ENCODE assay signal across 8 cellular contexts in the genomic region with DNA sequence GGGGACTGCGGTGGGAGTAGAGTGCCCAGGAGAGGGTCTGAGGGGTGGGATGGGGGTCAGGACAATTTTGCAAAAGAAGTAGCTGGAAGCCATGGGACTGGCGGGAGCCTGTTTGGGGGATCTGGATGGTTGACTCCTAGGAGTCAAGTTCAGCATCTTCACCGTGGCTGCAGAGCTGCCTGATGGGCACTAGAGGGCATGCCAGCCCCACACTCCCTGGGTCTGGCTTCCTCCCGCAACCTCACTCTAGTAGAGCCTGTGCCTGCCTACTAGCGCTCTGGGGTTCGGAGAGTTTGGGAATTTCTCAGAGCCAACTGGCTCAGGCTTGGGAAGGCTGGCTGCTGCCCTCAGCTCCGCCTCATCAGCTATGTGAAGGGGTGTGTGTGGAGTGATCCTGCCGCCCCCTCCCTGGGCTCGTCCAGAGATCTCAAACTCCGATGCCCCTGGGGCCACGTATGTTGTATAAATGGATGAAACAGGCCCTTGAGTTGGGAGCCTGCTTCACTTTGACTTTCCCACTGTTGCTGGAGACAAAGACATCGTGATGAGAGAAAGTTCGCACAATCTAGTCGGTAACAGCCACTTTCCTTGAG. TPM values are rescaled to one million over a fixed set of nuclear protein-coding genes. Genes with fewer than 3 reads are reported as not detected.
A peak's percentile ranks its signal among the peaks of the same experiment; 100 is the strongest.
DNase-seq lines count a peak whose midpoint lies in the region; ATAC-seq and TF ChIP-seq lines count a peak whose summit lies in the region.

No MANE protein-coding gene starts in this region.

- peaks cover 23% of the 10 kb centered on the region for H3K4me1 Mint-ChIP-seq in CD14-positive monocyte
- H3K4me1 Mint-ChIP-seq in activated naive CD8-positive, alpha-beta T cell treated with anti-CD3 and anti-CD28 coated beads, Interleukin-2, amount 50 U/mL, for 24 hours: peaks cover 47% of the 10 kb centered on the region

- DNase-seq in CD14-positive monocyte (ENCODE audit: low spot score): no peak
- DNase-seq in LNCaP clone FGC (ENCODE audit: low read depth): no peak
- DNase-seq in SW480 (ENCODE audit: low spot score): peak; percentile 79
- peak; percentile 74 for DNase-seq in activated naive CD8-positive, alpha-beta T cell treated with anti-CD3 and anti-CD28 coated beads, Interleukin-2, amount 50 U/mL, for 24 hours
- DNase-seq in heart right ventricle: peak; percentile 51 to 58
- DNase-seq in putamen (ENCODE audit: low spot score): peak; percentile 68

- H3K27me3 ChIP-seq in heart right ventricle: peaks cover 0 to 17% (median 9%) of the 10 kb centered on the region in 7 donors

- peak overlapping the region; percentile 78 to 92 for H3K4me3 Mint-ChIP-seq in CD14-positive monocyte
- peak overlapping the region; percentile 21 for H3K4me3 Mint-ChIP-seq in activated naive CD8-positive, alpha-beta T cell treated with anti-CD3 and anti-CD28 coated beads, Interleukin-2, amount 50 U/mL, for 24 hours

- H3K4me3 ChIP-seq in LNCaP clone FGC (ENCODE audit: low read depth, low read length) (no peak overlapping the region), heart right ventricle (no peak overlapping the region)

- TF ChIP-seq CTCF in CD14-positive monocyte (IDR thresholded peaks at IDR 0.05): peak; percentile 92
- peak; percentile 95 for TF ChIP-seq CTCF in LNCaP clone FGC (IDR thresholded peaks at IDR 0.05; ENCODE audit: control insufficient read depth, extremely low read depth, insufficient read depth)
- peak; percentile 73 to 92 (median 86) for TF ChIP-seq CTCF in heart right ventricle (IDR thresholded peaks at IDR 0.05)

- H3K9me3 Mint-ChIP-seq in CD14-positive monocyte: peaks cover 0 to 2% (median 0%) of the 10 kb centered on the region in 7 donors
- no peaks in the 10 kb centered on the region for H3K9me3 Mint-ChIP-seq in activated naive CD8-positive, alpha-beta T cell treated with anti-CD3 and anti-CD28 coated beads, Interleukin-2, amount 50 U/mL, for 24 hours

- 51 to 53% methylated on average over 14 of the region's 14 CpGs for WGBS in heart right ventricle, 2 donors

- H3K4me1 ChIP-seq in heart right ventricle: peaks cover 0 to 28% (median 14%) of the 10 kb centered on the region in 9 donors

- peak overlapping the region in 3 of 10 donors; percentile 29 to 63 (median 37) for H3K27ac ChIP-seq in heart right ventricle

- no peaks in the 10 kb centered on the region for H3K9me3 ChIP-seq in heart right ventricle

- H3K36me3 ChIP-seq in heart right ventricle: peaks cover 0 to 46% (median 13%) of the 10 kb centered on the region in 9 donors

- peak overlapping the region in 2 of 7 donors; percentile 75 to 76 for H3K27ac Mint-ChIP-seq in CD14-positive monocyte
- no peak overlapping the region for H3K27ac Mint-ChIP-seq in activated naive CD8-positive, alpha-beta T cell treated with anti-CD3 and anti-CD28 coated beads, Interleukin-2, amount 50 U/mL, for 24 hours

- intact Hi-C loops in CD14-positive monocyte (cut with micrococcal nuclease) (loop anchor here (2.0 to 10.0 kb wide), 3 partner anchors 299 to 923 kb away; no protein-coding TSS in a partner anchor), heart right ventricle (cut with DNase I) (loop anchor here in 8 of 10 donors (2.0 to 10.0 kb wide), 5 partner anchors 157 to 455 kb away; a partner anchor contains a TSS)

- H3K27me3 Mint-ChIP-seq in CD14-positive monocyte (ENCODE audit: low read depth in 3 of 3): peaks cover 3 to 13% (median 7%) of the 10 kb centered on the region in 3 donors
- no peaks in the 10 kb centered on the region for H3K27me3 Mint-ChIP-seq in activated naive CD8-positive, alpha-beta T cell treated with anti-CD3 and anti-CD28 coated beads, Interleukin-2, amount 50 U/mL, for 24 hours

- H3K36me3 Mint-ChIP-seq in CD14-positive monocyte: peaks cover 27 to 34% of the 10 kb centered on the region in 2 donors
- H3K36me3 Mint-ChIP-seq in activated naive CD8-positive, alpha-beta T cell treated with anti-CD3 and anti-CD28 coated beads, Interleukin-2, amount 50 U/mL, for 24 hours (ENCODE audit: low read depth): peaks cover 6% of the 10 kb centered on the region

- ATAC-seq in GM19463 (IDR thresholded peaks at IDR 0.05; ENCODE audit: unreplicated experiment) (peak; percentile 58), heart right ventricle (peak; percentile 63 to 85 (median 80)), HG02970 (IDR thresholded peaks at IDR 0.05; ENCODE audit: low FRiP score, unreplicated experiment) (no peak)
- peak; percentile 53 for ATAC-seq in activated naive CD8-positive, alpha-beta T cell treated with anti-CD3 and anti-CD28 coated beads, Interleukin-2, amount 50 U/mL, for 24 hours

RNA-seq across cellular contexts. Expression of a gene that starts 10.8 kb away (rescaled TPM):
- 10 to 100 TPM; 22.2 to 27.7 TPM for polyA plus RNA-seq in CD14-positive monocyte
- 10 to 100 TPM; 20.8 to 48.3 (median 27.3) TPM for total RNA-seq in heart right ventricle
- polyA plus RNA-seq in heart right ventricle: 10 to 100 TPM; 13.2 to 27.6 TPM

RNA-seq across cellular contexts. Expression of a gene that starts 27.6 kb away (rescaled TPM):
- polyA plus RNA-seq in CD14-positive monocyte: not detected
- not detected for total RNA-seq in heart right ventricle
- not detected for polyA plus RNA-seq in heart right ventricle

RNA-seq across cellular contexts. Expression of a gene that starts 27.8 kb away (rescaled TPM):
- not detected for polyA plus RNA-seq in CD14-positive monocyte
- total RNA-seq in heart right ventricle: under 1 TPM in 2 of 10 donors, not detected in 8; 0.35 to 0.39 TPM
- polyA plus RNA-seq in heart right ventricle: not detected

RNA-seq across cellular contexts. Expression of a gene that starts 48.1 kb away (rescaled TPM):
- polyA plus RNA-seq in CD14-positive monocyte (under 1 TPM; 0.05 to 0.30 TPM), heart right ventricle (under 1 TPM; 0.22 to 0.26 TPM)
- total RNA-seq in heart right ventricle: 1 to 10 TPM in 1 of 10 donors, under 1 TPM in 9; 0.06 to 1.0 (median 0.38) TPM

Comparison
In these comparisons a context has a peak if more than half of its experiments do, and no peak if none do; other contexts are left out.
1. DNase-seq: peak in SW480 (single experiment), activated naive CD8-positive, alpha-beta T cell treated with anti-CD3 and anti-CD28 coated beads, Interleukin-2, amount 50 U/mL, for 24 hours (single experiment), heart right ventricle (2 of 2) and putamen (single experiment); none in CD14-positive monocyte (single experiment) and LNCaP clone FGC (single experiment).
2. Peak in every context shown above with its lines, with median percentiles within 50 percentile points of each other: CTCF ChIP-seq.